ENCODE assay signal across 29 cellular contexts in genomic region chr18:67715567-67715966, GRCh38.
"Had no signal": no experiment of that assay in that cellular context is flagged by ENCODE, and none has a peak within 500 bp of the region (broad histone marks: within the 10 kb centered on the region; RNA-seq: fewer than 3 reads in every experiment).

No MANE protein-coding gene starts in this region.

- FAIRE-seq: endothelial cell of umbilical vein had no signal

- DNase-seq: activated CD4-positive, alpha-beta memory T cell treated with anti-CD3 and anti-CD28 coated beads, Interleukin-2, amount 10 ng/mL, durations not matched to agents 7 days and 5 days; activated CD4-positive, alpha-beta T cell treated with anti-CD3 and anti-CD28 coated beads for 1 hour; activated CD4-positive, alpha-beta T cell treated with anti-CD3 and anti-CD28 coated beads for 4 hours; activated CD4-positive, alpha-beta T cell treated with anti-CD3 and anti-CD28 coated beads, Interleukin-2, amount 10 ng/mL, durations not matched to agents 7 days and 5 days; activated CD4-positive, alpha-beta T cell treated with anti-CD3 and anti-CD28 coated beads, Interleukin-2, amount 50 U/mL, for 4 hours; activated CD8-positive, alpha-beta memory T cell treated with anti-CD3 and anti-CD28 coated beads, Interleukin-2, amount 50 U/mL, for 48 hours; activated gamma-delta T cell; activated naive CD4-positive, alpha-beta T cell; activated naive CD4-positive, alpha-beta T cell treated with anti-CD3 and anti-CD28 coated beads, Interleukin-2, amount 10 ng/mL, durations not matched to agents 7 days and 5 days; activated naive CD8-positive, alpha-beta T cell treated with anti-CD3 and anti-CD28 coated beads, Interleukin-2, amount 10 ng/mL, durations not matched to agents 7 days and 5 days; activated T-cell treated with anti-CD3 and anti-CD28 coated beads for 4 hours; activated T-cell treated with anti-CD3 and anti-CD28 coated beads, Interleukin-2, amount 50 U/mL, for 24 hours; activated T-cell treated with anti-CD3 and anti-CD28 coated beads, Interleukin-2, amount 50 U/mL, for 72 hours; central memory CD4-positive, alpha-beta T cell; cerebellar nuclear complex; colonic mucosa; effector CD8-positive, alpha-beta T cell; esophagus squamous epithelium; foreskin melanocyte; head of caudate nucleus; T-helper 2 cell had no signal

- H3K4me1 ChIP-seq: ascending aorta, breast epithelium, colonic mucosa, esophagus squamous epithelium had no signal

- ATAC-seq: activated naive CD4-positive, alpha-beta T cell treated with anti-CD3 and anti-CD28 coated beads, Interleukin-2, amount 50 U/mL, for 72 hours; activated T-cell treated with anti-CD3 and anti-CD28 coated beads, Interleukin-2, amount 50 U/mL, for 72 hours; WTC11 had no signal

- H3K36me3 ChIP-seq: ascending aorta, breast epithelium, cardiac muscle cell, colonic mucosa, esophagus squamous epithelium had no signal

- H3K27ac ChIP-seq: ascending aorta, breast epithelium, cardiac muscle cell, colonic mucosa, epithelial cell of prostate, esophagus squamous epithelium, VCaP had no signal

- H3K27me3 ChIP-seq: ascending aorta, breast epithelium, cardiac muscle cell, colonic mucosa, esophagus squamous epithelium had no signal

- H3K4me3 ChIP-seq: ascending aorta, breast epithelium, cardiac muscle cell, colonic mucosa, esophagus squamous epithelium had no signal

- H3K9me3 ChIP-seq: ascending aorta, breast epithelium, colonic mucosa, esophagus squamous epithelium had no signal
